Comparison of ENCODE assay signal across 27 cellular contexts in the genomic region with DNA sequence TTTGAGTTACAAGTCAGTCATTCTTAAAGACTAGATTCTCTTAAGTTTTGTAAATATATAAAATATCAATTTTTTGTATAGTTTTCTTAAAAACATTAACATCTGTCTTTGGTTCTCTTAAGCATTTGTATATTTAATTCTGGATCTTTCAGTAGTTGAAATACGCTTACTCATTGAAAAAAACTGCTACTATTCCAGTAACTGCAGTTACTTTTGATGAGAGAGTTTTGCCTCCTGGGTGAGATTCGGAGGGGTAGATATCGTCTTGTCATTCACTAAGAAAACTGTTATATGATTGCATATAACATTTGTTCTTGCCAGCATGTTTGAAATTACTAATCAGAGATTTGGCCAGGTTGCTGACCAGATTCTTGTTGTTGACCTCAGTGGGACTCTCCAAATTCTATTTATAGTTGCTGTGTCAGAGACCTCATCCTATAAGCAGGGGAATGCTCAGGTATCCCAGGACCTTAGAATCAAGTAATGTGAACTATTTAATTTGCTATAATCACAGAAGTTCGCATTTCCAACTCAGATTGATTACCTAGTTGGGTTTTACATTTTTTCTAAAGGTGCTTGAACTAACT. TPM values are rescaled to one million over a fixed set of nuclear protein-coding genes. Genes with fewer than 3 reads are reported as not detected.
DNase-seq lines count a peak whose midpoint lies in the region; ATAC-seq and TF ChIP-seq lines count a peak whose summit lies in the region.
"Had no signal": no experiment of that assay in that cellular context is flagged by ENCODE, and none has a peak within 500 bp of the region (broad histone marks: within the 10 kb centered on the region; RNA-seq: fewer than 3 reads in every experiment).

No MANE protein-coding gene starts in this region.

- H3K9me3 ChIP-seq in right atrium auricular region = no peaks in the 10 kb centered on the region
- no peaks in the 10 kb centered on the region for H3K9me3 ChIP-seq in SK-N-MC (ENCODE audit: low read depth, low read length)
- H3K9me3 ChIP-seq in skeletal muscle tissue (ENCODE audit: control insufficient read depth in 3 of 3, low read length in 3 of 3) = no peaks in the 10 kb centered on the region
- H3K9me3 ChIP-seq in adrenal gland (replicated peaks in 1 of 3) = no peaks in the 10 kb centered on the region
- H3K9me3 ChIP-seq: Peyer's patch, SJCRH30, thyroid gland had no signal

- DNase-seq in Right ventricle myocardium inferior (ENCODE audit: missing footprints) = no peak
- DNase-seq in right atrium auricular region (ENCODE audit: low spot score) = no peak
- DNase-seq in SK-N-MC (ENCODE audit: low read depth, low spot score) = no peak
- peak; percentile 43 for DNase-seq in fibroblast of the aortic adventitia (ENCODE audit: low read depth)
- DNase-seq in dedifferentiated amniotic fluid mesenchymal stem cell (ENCODE audit: extremely low spot score) = no peak
- DNase-seq in NCI-H2227 treated with DMSO at 0.1 percent for 48 hours (lab: John Stamatoyannopoulos, UW) = no peak
- DNase-seq in adrenal gland = no peak
- DNase-seq: 8988T; activated CD4-positive, CD25-positive, alpha-beta regulatory T cell treated with anti-CD3 and anti-CD28 coated beads, Interleukin-2, amount 50 U/mL, for 72 hours; activated effector memory CD4-positive, alpha-beta T cell treated with anti-CD3 and anti-CD28 coated beads, Interleukin-2, amount 50 U/mL, for 16 hours; activated naive CD8-positive, alpha-beta T cell treated with anti-CD3 and anti-CD28 coated beads, Interleukin-2, amount 10 ng/mL, durations not matched to agents 7 days and 5 days; activated T-cell treated with anti-CD3 and anti-CD28 coated beads for 4 hours; cerebellar nuclear complex; foreskin keratinocyte; HFFc6; left colon; mesenchymal stem cell; NCI-H1092 treated with DMSO at 0.1 percent for 48 hours; NCI-H187 treated with DMSO at 0.1 percent for 48 hours; NCI-H526 treated with DMSO at 0.1 percent for 48 hours; Peyer's patch; SJCRH30; T-helper 1 cell; thyroid gland had no signal

- ATAC-seq in Right ventricle myocardium inferior = peak; percentile 37
- ATAC-seq: foreskin keratinocyte, left colon had no signal

- intact Hi-C loops in Right ventricle myocardium inferior (cut with DNase I) = loop anchor here (10.0 kb wide), 1 partner anchor 54 kb away; no protein-coding TSS in a partner anchor
- intact Hi-C loops in adrenal gland (cut with DNase I) = no loop called here

- no peak overlapping the region for H3K27ac ChIP-seq in right atrium auricular region
- peak overlapping the region; percentile 34; the same call in 1 of the 2 replicates for H3K27ac ChIP-seq in SK-N-MC
- H3K27ac ChIP-seq in skeletal muscle tissue (ENCODE audit: low read depth, low read length) = peak overlapping the region; percentile 63
- H3K27ac ChIP-seq in adrenal gland = no peak overlapping the region
- H3K27ac ChIP-seq: foreskin keratinocyte, HL-60, neural progenitor cell, Peyer's patch, SJCRH30, thyroid gland had no signal

- H3K9ac ChIP-seq in SK-N-MC (ENCODE audit: insufficient read length) (no peak overlapping the region), skeletal muscle tissue (ENCODE audit: low read depth in 1 of 3, low read length in 3 of 3) (no peak overlapping the region)
- H3K9ac ChIP-seq: neural progenitor cell had no signal

- no peak for TF ChIP-seq POLR2A in adrenal gland (IDR thresholded peaks at IDR 0.05)

- H3K27me3 ChIP-seq in right atrium auricular region = no peaks in the 10 kb centered on the region
- no peaks in the 10 kb centered on the region for H3K27me3 ChIP-seq in skeletal muscle tissue (ENCODE audit: control insufficient read depth in 3 of 3, insufficient read depth in 3 of 3, low read length in 3 of 3)
- H3K27me3 ChIP-seq in adrenal gland = no peaks in the 10 kb centered on the region
- H3K27me3 ChIP-seq: foreskin keratinocyte, neural progenitor cell, Peyer's patch, SJCRH30, thyroid gland had no signal

- WGBS in adrenal gland, 4 donors = 78 to 86% (median 81%) methylated on average over 4 of the region's 4 CpGs

- no peak overlapping the region for H3K4me3 ChIP-seq in right atrium auricular region
- H3K4me3 ChIP-seq in SK-N-MC = peak overlapping the region; percentile 45
- no peak overlapping the region for H3K4me3 ChIP-seq in fibroblast of the aortic adventitia (ENCODE audit: low read depth, low read length)
- peak overlapping the region in 1 of 3 donors; percentile 11 for H3K4me3 ChIP-seq in skeletal muscle tissue (ENCODE audit: low read length in 3 of 3)
- no peak overlapping the region for H3K4me3 ChIP-seq in adrenal gland
- H3K4me3 ChIP-seq: neural progenitor cell, Peyer's patch, SJCRH30, thyroid gland had no signal

- H3K36me3 ChIP-seq in right atrium auricular region (no peaks in the 10 kb centered on the region), SK-N-MC (ENCODE audit: insufficient read depth, low read length) (no peaks in the 10 kb centered on the region), skeletal muscle tissue (ENCODE audit: control insufficient read depth in 3 of 3, insufficient read depth in 3 of 3, low read length in 3 of 3) (no peaks in the 10 kb centered on the region), adrenal gland (replicated peaks in 1 of 2) (no peaks in the 10 kb centered on the region)
- H3K36me3 ChIP-seq: neural progenitor cell, Peyer's patch, SJCRH30, thyroid gland had no signal

- H3K4me1 ChIP-seq in right atrium auricular region (peaks cover 0 to 22% of the 10 kb centered on the region in 2 donors), skeletal muscle tissue (ENCODE audit: control insufficient read depth in 3 of 3, insufficient read depth in 3 of 3, low read length in 3 of 3) (peaks cover 4 to 15% (median 7%) of the 10 kb centered on the region in 3 donors), adrenal gland (replicated peaks in 1 of 2) (peaks cover 6 to 56% of the 10 kb centered on the region in 2 donors)
- H3K4me1 ChIP-seq: neural progenitor cell had no signal

- TF ChIP-seq CTCF in right atrium auricular region (IDR thresholded peaks at IDR 0.05) (no peak), fibroblast of the aortic adventitia (IDR thresholded peaks at IDR 0.05; ENCODE audit: insufficient read depth, low read length) (no peak), adrenal gland (IDR thresholded peaks at IDR 0.05) (no peak)

RNA-seq across cellular contexts. Expression of a gene that starts 7.9 kb away (rescaled TPM):
- total RNA-seq in Right ventricle myocardium inferior (32.3 TPM), right atrium auricular region (10 to 100 TPM; 12.3 to 17.8 TPM), fibroblast of the aortic adventitia (ENCODE audit: low replicate concordance) (33.1 and 46.8 TPM in 2 replicates), skeletal muscle tissue (29.7 TPM), adrenal gland (10 to 100 TPM; 24.6 to 43.1 (median 34.0) TPM)
- polyA plus RNA-seq in adrenal gland = 10 to 100 TPM in 1 of 3 donors, 1 to 10 TPM in 2; 3.8 to 29.4 (median 6.1) TPM

Comparison
In these comparisons a context has a peak if more than half of its experiments do, and no peak if none do; other contexts are left out.
1. H3K27ac ChIP-seq: peak in SK-N-MC (single experiment) and skeletal muscle tissue (single experiment); none in right atrium auricular region (0 of 2) and adrenal gland (0 of 5).